8 cellular contexts compared by ENCODE assay signal in the genomic region with DNA sequence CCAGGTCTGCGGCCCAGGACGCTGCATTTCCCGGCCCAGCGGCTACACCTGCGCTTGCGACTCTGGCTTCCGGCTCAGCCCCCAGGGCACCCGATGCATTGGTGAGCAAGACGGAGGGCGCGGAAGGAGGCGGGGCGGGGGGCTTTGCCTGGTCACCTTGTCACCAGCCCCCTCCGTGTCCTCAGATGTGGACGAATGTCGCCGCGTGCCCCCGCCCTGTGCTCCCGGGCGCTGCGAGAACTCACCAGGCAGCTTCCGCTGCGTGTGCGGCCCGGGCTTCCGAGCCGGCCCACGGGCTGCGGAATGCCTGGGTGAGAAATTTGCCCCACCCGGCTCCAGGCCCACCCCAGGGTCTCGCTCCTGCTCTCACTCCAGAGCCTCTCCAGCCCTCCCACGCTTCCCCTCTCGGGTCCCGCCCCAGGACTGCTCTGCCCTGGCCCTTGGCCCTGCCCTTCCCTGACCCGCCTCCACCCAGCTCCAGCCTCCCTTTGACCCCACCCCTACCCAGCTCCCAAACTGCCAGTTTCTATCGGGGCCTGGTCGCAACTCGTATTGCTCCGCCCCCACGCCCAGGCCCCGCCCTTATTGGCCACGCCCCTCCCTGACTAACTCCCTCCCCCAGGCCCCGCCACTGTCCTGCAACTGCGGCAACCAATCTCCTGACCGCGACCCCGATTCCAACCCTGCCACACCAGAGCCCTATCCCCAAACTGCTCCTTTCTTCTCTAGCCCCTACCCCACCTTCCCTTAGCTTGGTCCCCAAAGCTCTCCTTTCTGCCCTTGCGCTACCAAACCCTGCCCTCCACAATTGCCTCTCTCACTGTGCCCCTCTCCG. TPM values are rescaled to one million over a fixed set of nuclear protein-coding genes. Genes with fewer than 3 reads are reported as not detected.
DNase-seq lines count a peak whose midpoint lies in the region; ATAC-seq, FAIRE-seq and TF ChIP-seq lines count a peak whose summit lies in the region.

No MANE protein-coding gene starts in this region.

- H2AFZ ChIP-seq in Loucy (ENCODE audit: low read length) (peak overlapping the region; percentile 68), mammary epithelial cell (ENCODE audit: low read depth, low read length) (peak overlapping the region; percentile 87)

- TF ChIP-seq CTCF in Loucy (conservative IDR thresholded peaks at IDR 0.05; ENCODE audit: low read length) (no peak), VCaP (conservative IDR thresholded peaks at IDR 0.05) (no peak), mammary epithelial cell (conservative IDR thresholded peaks at IDR 0.05 in 1 of 2, IDR thresholded peaks at IDR 0.05 in 1 of 2; ENCODE audit: extremely low read depth in 1 of 2, insufficient read depth in 1 of 2, low read depth in 1 of 2, low read length in 2 of 2) (no peak), kidney (IDR thresholded peaks at IDR 0.05; ENCODE audit: borderline replicate concordance, extremely low read depth, insufficient read depth) (no peak)

- H3K9me3 ChIP-seq in Loucy (ENCODE audit: insufficient read depth, low read depth, low read length) (no peaks in the 10 kb centered on the region), mammary epithelial cell (replicated peaks; ENCODE audit: insufficient read depth, low read length) (no peaks in the 10 kb centered on the region), kidney (ENCODE audit: control insufficient read depth in 1 of 2, low read length in 2 of 2) (no peaks in the 10 kb centered on the region)

- H3K4me1 ChIP-seq in Loucy (ENCODE audit: insufficient read depth, low read length, poor library complexity, severe bottlenecking) (peaks cover 24% of the 10 kb centered on the region), mammary epithelial cell (ENCODE audit: insufficient read depth, low read length) (peaks cover 63% of the 10 kb centered on the region), kidney (ENCODE audit: control insufficient read depth in 1 of 2, insufficient read depth in 1 of 2, low read depth in 1 of 2, low read length in 2 of 2) (peaks cover 0 to 14% of the 10 kb centered on the region in 2 donors)

- H3K27me3 ChIP-seq in Loucy (ENCODE audit: insufficient read depth, low read length, poor library complexity, severe bottlenecking) (no peaks in the 10 kb centered on the region), mammary epithelial cell (ENCODE audit: insufficient read depth, low read length) (no peaks in the 10 kb centered on the region)

- H3K27ac ChIP-seq in VCaP (peak overlapping the region; percentile 79), mammary epithelial cell (ENCODE audit: insufficient read depth, low read depth, low read length) (peak overlapping the region; percentile 74), kidney (ENCODE audit: low read depth in 2 of 2, low read length in 2 of 2) (peak overlapping the region; percentile 65 to 76)

- no peak for FAIRE-seq in kidney (lab: Jason Lieb, UNC)

- CTCF ChIA-PET in mammary epithelial cell (lab: Charles Lee; ENCODE audit: low non-redundant PET) = interaction anchor here (0.6 to 0.8 kb wide), 2 partner anchors 24 to 79 kb away, joined by 4 to 20 read pairs; no protein-coding TSS in a partner anchor

- peak overlapping the region; percentile 71 for H3K9ac ChIP-seq in Loucy (ENCODE audit: low read depth, low read length, poor library complexity, severe bottlenecking)
- H3K9ac ChIP-seq in mammary epithelial cell (ENCODE audit: insufficient read depth, low read length) = peak overlapping the region; percentile 63
- H3K9ac ChIP-seq in kidney (ENCODE audit: low read length in 2 of 2) = peak overlapping the region in 1 of 2 donors; percentile 34

- 0% methylated on average over 6 of the region's 50 CpGs for WGBS in mammary epithelial cell (ENCODE audit: low coverage, missing lambda C conversion rate)

- no peaks in the 10 kb centered on the region for H3F3A ChIP-seq in Loucy (ENCODE audit: low read depth)

- DNase-seq in COLO668 (lab: John Stamatoyannopoulos, UW; ENCODE audit: unreplicated experiment) (peak; percentile 74), mammary epithelial cell (peak; percentile 92), kidney (peak; percentile 98), NCI-H748 treated with DMSO at 0.1 percent for 48 hours (lab: John Stamatoyannopoulos, UW) (no peak)
- DNase-seq in stimulated activated CD4-positive, alpha-beta T cell treated with anti-CD3 and anti-CD28 coated beads, Interleukin-1b, Interleukin-23, amount 100 ng/mL, for 4 hours (ENCODE audit: low read depth in 2 of 2) = peak; percentile 89 to 91

- H3K4me3 ChIP-seq in Loucy (ENCODE audit: low read length, poor library complexity, severe bottlenecking) (peak overlapping the region; percentile 73), mammary epithelial cell (replicated peaks in 1 of 3; ENCODE audit: insufficient read depth in 1 of 3, low read depth in 2 of 3, low read length in 3 of 3) (peak overlapping the region; percentile 49 to 63 (median 63)), kidney (ENCODE audit: low read length in 2 of 2) (peak overlapping the region in 1 of 2 donors; percentile 41)

- no peaks in the 10 kb centered on the region for H3K9me2 ChIP-seq in Loucy (replicated peaks; ENCODE audit: low read depth, low read length)

- dilution Hi-C loops in mammary epithelial cell (cut with HindIII; ENCODE audit: low sequenced_read_pairs) = loop anchor here (5.0 kb wide), 1 partner anchor 142 kb away; a partner anchor contains a TSS

- BruUV-seq in mammary epithelial cell (replicated peaks; lab: Mats Ljungman, UMichigan) = no TSS peak

- in situ Hi-C loops in mammary epithelial cell (cut with MboI; ENCODE audit: low sequenced_read_pairs in 2 of 2) = loop anchor here in 1 of 2 donors (25.0 kb wide), 1 partner anchor 297 kb away; no protein-coding TSS in a partner anchor

- H3K36me3 ChIP-seq in Loucy (ENCODE audit: insufficient read depth, low read length) = no peaks in the 10 kb centered on the region
- no peaks in the 10 kb centered on the region for H3K36me3 ChIP-seq in mammary epithelial cell (ENCODE audit: insufficient read depth, low read length)
- no peaks in the 10 kb centered on the region for H3K36me3 ChIP-seq in kidney (ENCODE audit: control insufficient read depth in 1 of 2, insufficient read depth in 2 of 2, low read length in 2 of 2)

- peak; percentile 51 for ATAC-seq in GM21447 (IDR thresholded peaks at IDR 0.05; ENCODE audit: unreplicated experiment)

- no peaks in the 10 kb centered on the region for H3K79me2 ChIP-seq in Loucy (ENCODE audit: insufficient read depth, low read length)
- peaks cover 13% of the 10 kb centered on the region for H3K79me2 ChIP-seq in mammary epithelial cell (ENCODE audit: insufficient read depth, low read length)

- H4K20me1 ChIP-seq in Loucy (ENCODE audit: insufficient read depth, low read length, poor library complexity, severe bottlenecking) (peaks cover 7% of the 10 kb centered on the region), mammary epithelial cell (ENCODE audit: insufficient read depth, low read length) (no peaks in the 10 kb centered on the region)

- intact Hi-C loops in mammary epithelial cell (cut with micrococcal nuclease) (no loop called here), kidney (cut with DNase I) (no loop called here)

- H3K4me2 ChIP-seq in Loucy (ENCODE audit: low read depth, low read length, poor library complexity, severe bottlenecking) = peak overlapping the region; percentile 81
- peak overlapping the region; percentile 96 for H3K4me2 ChIP-seq in mammary epithelial cell (ENCODE audit: insufficient read depth, low read depth, low read length)

RNA-seq across cellular contexts. Expression of a gene that starts 8.6 kb away (rescaled TPM):
- total RNA-seq in mammary epithelial cell (100 to 1,000 TPM in 1 of 2 donors, 10 to 100 TPM in 1; 27.5 to 148 TPM), kidney (155 TPM)
- polyA plus RNA-seq in mammary epithelial cell (34.0 TPM), kidney (ENCODE audit: insufficient read depth, low read depth, low replicate concordance) (52.1 TPM)
- polyA minus RNA-seq in mammary epithelial cell = 75.7 TPM

RNA-seq across cellular contexts. Expression of a gene that starts 33.1 kb away (rescaled TPM):
- 10 to 100 TPM; 21.0 to 57.9 TPM for total RNA-seq in mammary epithelial cell
- 44.4 TPM for polyA plus RNA-seq in mammary epithelial cell
- polyA minus RNA-seq in mammary epithelial cell = 68.1 TPM
- total RNA-seq in kidney = 69.6 TPM
- 91.3 TPM for polyA plus RNA-seq in kidney (ENCODE audit: insufficient read depth, low read depth, low replicate concordance)
